ENCODE assay signal across 29 cellular contexts in genomic region chr11:42301777-42302176, GRCh38.
"Had no signal": no experiment of that assay in that cellular context is flagged by ENCODE, and none has a peak within 500 bp of the region (broad histone marks: within the 10 kb centered on the region; RNA-seq: fewer than 3 reads in every experiment).

No MANE protein-coding gene starts in this region.

- H3K4me1 Mint-ChIP-seq: endodermal cell had no signal

- H3K4me3 ChIP-seq: colonic mucosa, coronary artery, dorsolateral prefrontal cortex, esophagus muscularis mucosa, esophagus squamous epithelium, gastrocnemius medialis, gastroesophageal sphincter, heart left ventricle, heart right ventricle had no signal

- H3K4me3 Mint-ChIP-seq: dendritic cell treated with granulocyte-macrophage colony-stimulating factor and Interleukin-4, amounts not matched to agents 40 ng/mL and 50 ng/mL, for 4 days; effector memory CD8-positive, alpha-beta T cell; endodermal cell had no signal

- H3K9me3 Mint-ChIP-seq: dendritic cell treated with granulocyte-macrophage colony-stimulating factor and Interleukin-4, amounts not matched to agents 40 ng/mL and 50 ng/mL, for 4 days; endodermal cell had no signal

- H3K36me3 ChIP-seq: colonic mucosa, esophagus muscularis mucosa, esophagus squamous epithelium, gastrocnemius medialis, gastroesophageal sphincter, heart left ventricle, heart right ventricle had no signal

- H3K27me3 ChIP-seq: colonic mucosa, dorsolateral prefrontal cortex, esophagus muscularis mucosa, esophagus squamous epithelium, foreskin keratinocyte, gastrocnemius medialis, gastroesophageal sphincter, heart left ventricle, heart right ventricle had no signal

- H3K4me1 ChIP-seq: colonic mucosa, esophagus muscularis mucosa, esophagus squamous epithelium, foreskin keratinocyte, gastrocnemius medialis, gastroesophageal sphincter, heart left ventricle, heart right ventricle had no signal

- H3K27ac ChIP-seq: colonic mucosa, coronary artery, dorsolateral prefrontal cortex, epithelial cell of prostate, esophagus muscularis mucosa, esophagus squamous epithelium, foreskin keratinocyte, gastrocnemius medialis, gastroesophageal sphincter, heart left ventricle, heart right ventricle had no signal

- H3K9me3 ChIP-seq: colonic mucosa, esophagus muscularis mucosa, esophagus squamous epithelium, gastrocnemius medialis, gastroesophageal sphincter had no signal

- DNase-seq: colonic mucosa; cortex of kidney; dermis blood vessel endothelial cell; dorsolateral prefrontal cortex; effector CD4-positive, alpha-beta T cell; effector CD8-positive, alpha-beta T cell; effector memory CD4-positive, alpha-beta T cell; effector memory CD8-positive, alpha-beta T cell; endodermal cell; erythroblast; esophagus squamous epithelium; foreskin fibroblast; foreskin keratinocyte; foreskin melanocyte; gastrocnemius medialis; glutamatergic neuron; head of caudate nucleus; heart left ventricle; heart right ventricle had no signal

- H3K27ac Mint-ChIP-seq: dendritic cell treated with granulocyte-macrophage colony-stimulating factor and Interleukin-4, amounts not matched to agents 40 ng/mL and 50 ng/mL, for 4 days; effector memory CD8-positive, alpha-beta T cell; endodermal cell had no signal

- ATAC-seq: effector memory CD8-positive, alpha-beta T cell; esophagus mucosa; foreskin keratinocyte; gastrocnemius medialis; gastroesophageal sphincter; heart left ventricle; heart right ventricle had no signal

- FAIRE-seq: colon, endometrium, endothelial cell of umbilical vein, frontal cortex had no signal

- H3K27me3 Mint-ChIP-seq: dendritic cell treated with granulocyte-macrophage colony-stimulating factor and Interleukin-4, amounts not matched to agents 40 ng/mL and 50 ng/mL, for 4 days; effector memory CD8-positive, alpha-beta T cell had no signal
